In genomic region chr4:1870578-1871443, GRCh38 we compare ENCODE assay signal across 8 cellular contexts. TPM values are rescaled to one million over a fixed set of nuclear protein-coding genes. Genes with fewer than 3 reads are reported as not detected.
DNase-seq lines count a peak whose midpoint lies in the region; ATAC-seq and TF ChIP-seq lines count a peak whose summit lies in the region.

TSS of gene NSD2 (plus strand) at chr4:1871393. CDS start at chr4:1900655, 29,262 bp downstream.

- H3K27me3 ChIP-seq in AG04450 (ENCODE audit: control insufficient read depth, insufficient read depth, low read length) = no peaks in the 10 kb centered on the region

- H3K27ac ChIP-seq in AG04450 (ENCODE audit: low read depth, low read length) = peak within 1 kb of the TSS; percentile 68
- peak within 1 kb of the TSS; percentile 91 for H3K27ac ChIP-seq in caudate nucleus (ENCODE audit: low read depth, low read length)

- no peak for TF ChIP-seq CTCF in AG04450 (IDR thresholded peaks at IDR 0.05; ENCODE audit: low read depth, low read length)

- CTCF ChIA-PET in AG04450 (lab: Charles Lee) = no interaction called here

- POLR2A ChIA-PET in AG04450 (lab: Yijun Ruan, JAX) = interaction anchor here (0.6 to 1.8 kb wide), 5 partner anchors 10 to 23 kb away, joined by 3 to 14 read pairs (median 3); partner anchors contain the start of gene LETM1

- peak; percentile 45 for DNase-seq in AG04450 (ENCODE audit: low read depth, low spot score)
- DNase-seq in NCI-H2196 treated with DMSO at 0.1 percent for 48 hours (lab: John Stamatoyannopoulos, UW; ENCODE audit: unreplicated experiment) = peak; percentile 88
- DNase-seq in activated CD4-positive, CD25-positive, alpha-beta regulatory T cell (lab: John Stamatoyannopoulos, UW) = peak; percentile 79 to 88 (median 83)
- peak in 57 of 61 donors; percentile 22 to 95 (median 79) for DNase-seq in caudate nucleus (lab: John Stamatoyannopoulos, UW)
- DNase-seq in islet precursor cell = peak; percentile 88
- DNase-seq in stimulated activated CD4-positive, alpha-beta T cell treated with anti-CD3 and anti-CD28 coated beads, Interleukin-12 subunit alpha, Interleukin-12 subunit beta, amount 100 ng/mL, for 4 hours = peak; percentile 89

- peak within 1 kb of the TSS; percentile 76 for H3K4me3 ChIP-seq in AG04450 (ENCODE audit: low read depth, low read length)

- no peaks in the 10 kb centered on the region for H3K9me3 ChIP-seq in AG04450 (ENCODE audit: control insufficient read depth, insufficient read depth, low read length)

- peak; percentile 63 for ATAC-seq in GM18909 (IDR thresholded peaks at IDR 0.05; ENCODE audit: poor library complexity, unreplicated experiment)
- ATAC-seq in HG03139 (IDR thresholded peaks at IDR 0.05; ENCODE audit: unreplicated experiment) = peak; percentile 54

RNA-seq across cellular contexts. Expression of gene NSD2, which starts in this region (rescaled TPM):
- polyA plus RNA-seq in AG04450 (2011; rRNA removed) = 23.7 and 26.4 TPM in 2 replicates
- 77.9 and 94.9 TPM in 2 replicates for polyA minus RNA-seq in AG04450 (2011; rRNA and poly(A)+ RNA removed)

Comparison
In these comparisons a context has a peak if more than half of its experiments do, and no peak if none do; other contexts are left out.
1. Peak in every context shown above with its lines: DNase-seq, ATAC-seq, H3K4me3 ChIP-seq and H3K27ac ChIP-seq.